In genomic region chr22:20550851-20551744, GRCh38 we compare ENCODE assay signal across 8 cellular contexts. TPM values are rescaled to one million over a fixed set of nuclear protein-coding genes. Genes with fewer than 3 reads are reported as not detected.
DNase-seq lines count a peak whose midpoint lies in the region; ATAC-seq and TF ChIP-seq lines count a peak whose summit lies in the region.

No MANE protein-coding gene starts in this region.

- peak overlapping the region; percentile 82 for H3K4me3 Mint-ChIP-seq in T-helper 2 cell treated with Interferon-gamma antibody and Interleukin-4, amounts not matched to agents 5 μg/mL and 100 μg/mL, for 36 hours

- H3K27me3 ChIP-seq in A673 (replicated peaks; ENCODE audit: insufficient read depth, low read depth, low read length, poor library complexity) (no peaks in the 10 kb centered on the region), left lung (no peaks in the 10 kb centered on the region)

- intact Hi-C loops in A673 (cut with micrococcal nuclease; ENCODE audit: unreplicated experiment) (no loop called here), left lung (cut with DNase I) (no loop called here)

- H3K4me1 Mint-ChIP-seq in T-helper 2 cell treated with Interferon-gamma antibody and Interleukin-4, amounts not matched to agents 5 μg/mL and 100 μg/mL, for 36 hours (ENCODE audit: low read depth) = peaks cover 62% of the 10 kb centered on the region

- CTCF ChIA-PET in A673 (lab: Charles Lee) = interaction anchor here (0.5 kb wide), 1 partner anchor 1018 kb away, joined by 6 read pairs; no protein-coding TSS in a partner anchor

- DNase-seq in A673 (ENCODE audit: low spot score) = peak; percentile 33
- DNase-seq in T-helper 2 cell treated with Interferon-gamma antibody and Interleukin-4, amounts not matched to agents 5 μg/mL and 100 μg/mL, for 36 hours (ENCODE audit: low spot score) = peak; percentile 63
- DNase-seq in caudate nucleus (lab: John Stamatoyannopoulos, UW) = peak in 19 of 61 donors; percentile 11 to 71 (median 35)
- DNase-seq in left lung = no peak
- peak; percentile 47 to 60 for DNase-seq in stimulated activated CD4-positive, alpha-beta T cell treated with anti-CD3 and anti-CD28 coated beads, Interleukin-4, amount 100 ng/mL, for 48 hours (ENCODE audit: low read depth in 2 of 2)
- no peak for DNase-seq in NCI-H524 (lab: John Stamatoyannopoulos, UW)
- no peak for DNase-seq in NCI-H82 treated with DMSO at 0.1 percent for 48 hours (lab: John Stamatoyannopoulos, UW; ENCODE audit: unreplicated experiment)

- BruUV-seq in A673 (replicated peaks; lab: Mats Ljungman, UMichigan) = no TSS peak

- peak overlapping the region; percentile 69 for H3K27ac ChIP-seq in A673 (ENCODE audit: low read depth, low read length, poor library complexity, severe bottlenecking)
- H3K27ac ChIP-seq in caudate nucleus (ENCODE audit: low read depth, low read length) = peak overlapping the region; percentile 69
- peak overlapping the region; percentile 73 to 88 for H3K27ac ChIP-seq in left lung

- H3K4me1 ChIP-seq in A673 (ENCODE audit: insufficient read depth, low read length, poor library complexity, severe bottlenecking) = peaks cover 37% of the 10 kb centered on the region
- peaks cover 39 to 68% of the 10 kb centered on the region in 2 donors for H3K4me1 ChIP-seq in left lung

- peak overlapping the region; percentile 96 for H3K27ac Mint-ChIP-seq in T-helper 2 cell treated with Interferon-gamma antibody and Interleukin-4, amounts not matched to agents 5 μg/mL and 100 μg/mL, for 36 hours

- H3K36me3 Mint-ChIP-seq in T-helper 2 cell treated with Interferon-gamma antibody and Interleukin-4, amounts not matched to agents 5 μg/mL and 100 μg/mL, for 36 hours (ENCODE audit: low read depth) = peaks cover 51% of the 10 kb centered on the region

- H3K9me3 Mint-ChIP-seq in T-helper 2 cell treated with Interferon-gamma antibody and Interleukin-4, amounts not matched to agents 5 μg/mL and 100 μg/mL, for 36 hours = no peaks in the 10 kb centered on the region

- TF ChIP-seq CTCF in A673 (conservative IDR thresholded peaks at IDR 0.05; ENCODE audit: low read depth, low read length) (no peak), left lung (IDR thresholded peaks at IDR 0.05) (no peak)

- H3K9me3 ChIP-seq in A673 (ENCODE audit: low read depth, low read length, poor library complexity, severe bottlenecking) (no peaks in the 10 kb centered on the region), left lung (no peaks in the 10 kb centered on the region)

- POLR2A ChIA-PET in A673 (lab: Charles Lee; ENCODE audit: low non-redundant PET) = no interaction called here

- H3K4me3 ChIP-seq in A673 (ENCODE audit: low read depth, low read length, poor library complexity, severe bottlenecking) (no peak overlapping the region), left lung (no peak overlapping the region)

- peaks cover 43% of the 10 kb centered on the region for H3K36me3 ChIP-seq in A673 (ENCODE audit: insufficient read depth, low read length, poor library complexity, severe bottlenecking)
- peaks cover 0 to 57% of the 10 kb centered on the region in 2 donors for H3K36me3 ChIP-seq in left lung

- H3K27me3 Mint-ChIP-seq in T-helper 2 cell treated with Interferon-gamma antibody and Interleukin-4, amounts not matched to agents 5 μg/mL and 100 μg/mL, for 36 hours (ENCODE audit: low read depth) = no peaks in the 10 kb centered on the region

- ATAC-seq in left lung (peak; percentile 43), HG02938 (IDR thresholded peaks at IDR 0.05; ENCODE audit: unreplicated experiment) (no peak)

RNA-seq across cellular contexts. Expression of gene MED15, which starts 43.7 kb away (rescaled TPM):
- total RNA-seq in A673 (2021) (96.2 and 101 TPM in 2 replicates), left lung (100 to 1,000 TPM in 1 of 2 donors, 10 to 100 TPM in 1; 89.6 to 121 TPM)

RNA-seq across cellular contexts. Expression of gene KLHL22, which starts 55.5 kb away (rescaled TPM):
- total RNA-seq in A673 (2021) (36.2 and 46.3 TPM in 2 replicates), left lung (10 to 100 TPM; 22.0 to 26.4 TPM)

Comparison
In these comparisons a context has a peak if more than half of its experiments do, and no peak if none do; other contexts are left out.
1. DNase-seq: peak in A673 (single experiment), T-helper 2 cell treated with Interferon-gamma antibody and Interleukin-4, amounts not matched to agents 5 μg/mL and 100 μg/mL, for 36 hours (single experiment) and stimulated activated CD4-positive, alpha-beta T cell treated with anti-CD3 and anti-CD28 coated beads, Interleukin-4, amount 100 ng/mL, for 48 hours (2 of 2); none in left lung (0 of 2), NCI-H524 (0 of 2) and NCI-H82 treated with DMSO at 0.1 percent for 48 hours (single experiment).
2. Peak in every context shown above with its lines, with median percentiles within 50 percentile points of each other: H3K27ac ChIP-seq.